ENCODE assay signal across 1 cellular context in genomic region chr7:78448915-78449314, GRCh38.
TF ChIP-seq lines count a peak whose summit lies in the region.

No MANE protein-coding gene starts in this region.

TF ChIP-seq in SK-N-SH, 30 proteins besides CTCF, POLR2A, EP300 and RAD21 (continued from another document):
- TF ChIP-seq MAX (IDR thresholded peaks at IDR 0.05; ENCODE audit: low read depth), result no peak
